3 cellular contexts compared by ENCODE assay signal in the genomic region with DNA sequence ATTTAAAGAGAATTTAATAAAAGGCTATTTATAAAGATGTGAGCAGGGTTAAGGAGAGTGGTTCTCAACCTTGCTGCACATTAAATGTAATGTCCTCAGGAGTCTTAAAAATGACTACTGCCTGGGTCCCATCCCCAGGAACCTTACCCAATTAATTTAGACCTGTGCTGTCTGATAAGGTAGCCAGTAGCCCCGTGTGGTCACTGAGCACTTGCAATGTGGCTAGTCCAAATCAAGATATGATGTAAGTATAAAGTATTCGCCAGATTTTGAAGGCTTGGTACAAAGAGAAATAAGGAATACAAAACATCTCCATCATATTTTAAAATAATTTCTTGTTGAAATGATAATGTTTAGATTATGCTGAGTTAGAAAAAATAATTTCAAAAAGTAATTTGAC.
"Had no signal": no experiment of that assay in that cellular context is flagged by ENCODE, and none has a peak within 500 bp of the region (broad histone marks: within the 10 kb centered on the region; RNA-seq: fewer than 3 reads in every experiment).

No MANE protein-coding gene starts in this region.

- DNase-seq: GDM1, GF-D8 had no signal

- ATAC-seq: GM12878 had no signal

- H3K4me3 ChIP-seq: GM12878 had no signal
